19 cellular contexts compared by ENCODE assay signal in genomic region chr3:58411036-58411435, GRCh38. TPM values are rescaled to one million over a fixed set of nuclear protein-coding genes. Genes with fewer than 3 reads are reported as not detected.
DNase-seq lines count a peak whose midpoint lies in the region; ATAC-seq and TF ChIP-seq lines count a peak whose summit lies in the region.
"Had no signal": no experiment of that assay in that cellular context is flagged by ENCODE, and none has a peak within 500 bp of the region (broad histone marks: within the 10 kb centered on the region; RNA-seq: fewer than 3 reads in every experiment).

No MANE protein-coding gene starts in this region.

- H3K14ac ChIP-seq in IMR-90 (replicated peaks; ENCODE audit: low read depth, low read length): no peak overlapping the region

- TF ChIP-seq CTCF in AG10803 (conservative IDR thresholded peaks at IDR 0.05; ENCODE audit: low read length) (no peak), IMR-90 (conservative IDR thresholded peaks at IDR 0.05; ENCODE audit: low read depth, low read length) (no peak), neural crest cell (conservative IDR thresholded peaks at IDR 0.05) (no peak)

- H3K18ac ChIP-seq in IMR-90 (ENCODE audit: low read depth, low read length): no peak overlapping the region

- H3K27me3 ChIP-seq in IMR-90 (ENCODE audit: control insufficient read depth, insufficient read depth, low read length): no peaks in the 10 kb centered on the region
- H3K27me3 ChIP-seq: right atrium auricular region had no signal

- intact Hi-C loops in IMR-90 (cut with micrococcal nuclease): loop anchor here (5.0 kb wide), 1 partner anchor 224 kb away; no protein-coding TSS in a partner anchor

- no peak overlapping the region for H3K4me3 Mint-ChIP-seq in neural crest cell
- H3K4me3 Mint-ChIP-seq: CD14-positive monocyte had no signal

- no peak overlapping the region for H3K4me2 ChIP-seq in IMR-90 (ENCODE audit: low read depth, low read length)

- H3K36me3 ChIP-seq in IMR-90 (ENCODE audit: control insufficient read depth, insufficient read depth, low read length): peaks cover 53% of the 10 kb centered on the region

- POLR2A ChIA-PET in IMR-90 (lab: Charles Lee; ENCODE audit: unreplicated experiment): no interaction called here

- no peak overlapping the region for H4K8ac ChIP-seq in IMR-90 (ENCODE audit: low read depth in 2 of 2, low read length in 2 of 2)

- peaks cover 9% of the 10 kb centered on the region for H3K9me1 ChIP-seq in IMR-90 (ENCODE audit: insufficient read depth, low read length)

- CTCF ChIA-PET in IMR-90 (lab: Yijun Ruan, JAX): interaction anchor here (2.6 kb wide), 1 partner anchor 104 kb away, joined by 7 read pairs; the partner anchor contains the start of gene HTD2

- no peak overlapping the region for H2BK20ac ChIP-seq in IMR-90 (ENCODE audit: low read depth, low read length)

- peak overlapping the region; percentile 45 for H3K27ac Mint-ChIP-seq in neural crest cell (ENCODE audit: unreplicated experiment)

- peaks cover 0 to 6% of the 10 kb centered on the region in 2 experiments; a peak in 1 of 4 replicates for H3K79me1 ChIP-seq in IMR-90 (ENCODE audit: low read depth in 1 of 2, low read length in 2 of 2)

- H3K4me3 ChIP-seq in AG10803 (ENCODE audit: low read length) (no peak overlapping the region), IMR-90 (ENCODE audit: insufficient read depth, low read depth, low read length) (no peak overlapping the region)
- H3K4me3 ChIP-seq: right atrium auricular region had no signal

- H2BK15ac ChIP-seq in IMR-90 (ENCODE audit: low read depth, low read length): no peak overlapping the region

- no peak overlapping the region for H4K5ac ChIP-seq in IMR-90 (ENCODE audit: low read depth, low read length)

- H3K27ac ChIP-seq in IMR-90 (ENCODE audit: insufficient read depth, low read length) (no peak overlapping the region), cingulate gyrus (ENCODE audit: low read depth, low read length) (peak overlapping the region; percentile 61)
- H3K27ac ChIP-seq: right atrium auricular region had no signal

- peak overlapping the region; percentile 17; the same call in 1 of the 2 replicates for H3K23ac ChIP-seq in IMR-90 (ENCODE audit: low read depth, low read length)

- peaks cover 4% of the 10 kb centered on the region for H3K9me3 ChIP-seq in IMR-90 (ENCODE audit: control insufficient read depth, insufficient read depth, low read length)
- H3K9me3 ChIP-seq: right atrium auricular region had no signal

- H3K4ac ChIP-seq in IMR-90 (ENCODE audit: low read depth, low read length): no peak overlapping the region

- dilution Hi-C loops in IMR-90 (cut with HindIII; ENCODE audit: low sequenced_read_pairs, unreplicated experiment): no loop called here

- DNase-seq in AG10803 (ENCODE audit: low read depth): peak; percentile 31
- no peak for DNase-seq in IMR-90
- no peak for DNase-seq in neural crest cell (ENCODE audit: low read depth, low spot score)
- DNase-seq in activated naive CD4-positive, alpha-beta T cell (lab: John Stamatoyannopoulos, UW): no peak
- DNase-seq in UCSD-AML1 (lab: John Stamatoyannopoulos, UW; ENCODE audit: unreplicated experiment): no peak
- DNase-seq: activated naive CD4-positive, alpha-beta T cell treated with Interleukin-2 at 50 U/mL for 16 hours; activated T-cell treated with anti-CD3 and anti-CD28 coated beads, Interleukin-2, amount 50 U/mL, for 1 hour; amygdala; hippocampal formation; KG1; NCI-H1930; stimulated activated CD4-positive, alpha-beta T cell treated with anti-CD3 and anti-CD28 coated beads, Interleukin-4, amount 100 ng/mL, for 24 hours; T1000 had no signal

- H4K20me1 ChIP-seq in IMR-90 (ENCODE audit: insufficient read depth, low read length): no peaks in the 10 kb centered on the region

- H3K9ac ChIP-seq in IMR-90 (ENCODE audit: low read depth, low read length): no peak overlapping the region

- H3K36me3 Mint-ChIP-seq in neural crest cell (ENCODE audit: low read depth): no peaks in the 10 kb centered on the region

- H2AK5ac ChIP-seq in IMR-90 (ENCODE audit: low read depth, low read length): no peak overlapping the region

- no peak overlapping the region for H4K91ac ChIP-seq in IMR-90 (ENCODE audit: insufficient read depth, low read depth, low read length)

- no peaks in the 10 kb centered on the region for H3K9me3 Mint-ChIP-seq in neural crest cell
- H3K9me3 Mint-ChIP-seq: CD14-positive monocyte had no signal

- peaks cover 5% of the 10 kb centered on the region for H3K4me1 Mint-ChIP-seq in neural crest cell
- H3K4me1 Mint-ChIP-seq: CD14-positive monocyte had no signal

- no TSS peak for BruUV-seq in IMR-90 (replicated peaks; lab: Mats Ljungman, UMichigan)

- ATAC-seq in IMR-90 (ENCODE audit: low read depth): peak; percentile 51
- ATAC-seq in GM18519 (IDR thresholded peaks at IDR 0.05; ENCODE audit: low FRiP score, unreplicated experiment): no peak
- ATAC-seq in GM18909 (IDR thresholded peaks at IDR 0.05; ENCODE audit: poor library complexity, unreplicated experiment): no peak
- ATAC-seq: activated CD4-positive, CD25-positive, alpha-beta regulatory T cell treated with anti-CD3 and anti-CD28 coated beads, Interleukin-2, amount 50 U/mL, for 24 hours had no signal

- no peak overlapping the region for H2AFZ ChIP-seq in IMR-90 (replicated peaks; ENCODE audit: low read length, poor library complexity)

- H3K56ac ChIP-seq in IMR-90 (ENCODE audit: extremely low read depth, insufficient read depth, low read length): no peak overlapping the region

- TF ChIP-seq RAD21 in IMR-90 (IDR thresholded peaks at IDR 0.05; ENCODE audit: low read length): no peak

- 83% methylated on average over 1 of the region's 3 CpGs; no CpG with 5 or more reads in 1 of the 2 experiments for WGBS in IMR-90 (ENCODE audit: extremely low coverage in 2 of 2, insufficient read length in 1 of 2), 2 experiments

- no peak overlapping the region for H2BK5ac ChIP-seq in IMR-90 (ENCODE audit: low read depth, low read length, poor library complexity, severe bottlenecking)

- TF ChIP-seq POLR2A in IMR-90 (IDR thresholded peaks at IDR 0.05; ENCODE audit: low read depth, low read length): no peak

- H2BK120ac ChIP-seq in IMR-90 (ENCODE audit: low read depth, low read length): no peak overlapping the region

- peaks cover 4% of the 10 kb centered on the region for H3K4me1 ChIP-seq in IMR-90 (ENCODE audit: control insufficient read depth, insufficient read depth, low read length)

- no peak overlapping the region for H2AK9ac ChIP-seq in IMR-90 (replicated peaks; ENCODE audit: low read depth, low read length, poor library complexity)

- in situ Hi-C loops in IMR-90 (cut with MboI; ENCODE audit: low sequenced_read_pairs): loop anchor here (5.0 to 25.0 kb wide), 2 partner anchors 79 to 224 kb away; partner anchors contain the start of gene PXK

- H3K27me3 Mint-ChIP-seq in neural crest cell (ENCODE audit: low read depth): no peaks in the 10 kb centered on the region

TF ChIP-seq in IMR-90, 13 proteins besides CTCF, POLR2A, EP300 and RAD21:
- TF ChIP-seq CHD1 (IDR thresholded peaks at IDR 0.05; ENCODE audit: low read depth, low read length) (no peak), MAFK (IDR thresholded peaks at IDR 0.05; ENCODE audit: low read depth, low read length) (no peak), BHLHE40 (IDR thresholded peaks at IDR 0.05; ENCODE audit: low read depth, low read length) (no peak), USF2 (IDR thresholded peaks at IDR 0.05; ENCODE audit: low read depth, low read length) (no peak), MAZ (IDR thresholded peaks at IDR 0.05; ENCODE audit: borderline replicate concordance, low read depth, low read length) (no peak), RFX5 (IDR thresholded peaks at IDR 0.05; ENCODE audit: low read depth, low read length) (no peak), RCOR1 (IDR thresholded peaks at IDR 0.05; ENCODE audit: insufficient replicate concordance, low read length) (no peak), FOS (IDR thresholded peaks at IDR 0.05; ENCODE audit: low read depth, low read length) (no peak), CEBPB (IDR thresholded peaks at IDR 0.05; ENCODE audit: low read depth, low read length) (no peak), MXI1 (IDR thresholded peaks at IDR 0.05; ENCODE audit: borderline replicate concordance, low read depth, low read length) (no peak), ELK1 (IDR thresholded peaks at IDR 0.05; ENCODE audit: borderline replicate concordance, low read depth, low read length) (no peak), SMC3 (IDR thresholded peaks at IDR 0.05; ENCODE audit: low read depth, low read length) (no peak), NFE2L2 (IDR thresholded peaks at IDR 0.05; ENCODE audit: low read depth, low read length) (no peak)
TF ChIP-seq in IMR-90: peak in this region for 0.

RNA-seq across cellular contexts. Expression of gene PDHB, which starts 22.6 kb away (rescaled TPM):
- 73.5 and 86.9 TPM in 2 replicates for total RNA-seq in IMR-90 (2012; rRNA removed)
- polyA plus RNA-seq in IMR-90 (2012; rRNA removed): 63.8 and 69.2 TPM in 2 replicates
- polyA plus RNA-seq in IMR-90 (2012; cell fraction: cytosol; rRNA removed): 27.8 and 29.5 TPM in 2 replicates
- 14.1 and 41.8 TPM in 2 replicates for polyA plus RNA-seq in IMR-90 (2012; cell fraction: nucleus; rRNA removed; ENCODE audit: low replicate concordance)
- total RNA-seq in neural crest cell: 63.5 and 71.4 TPM in 2 replicates
